ENCODE assay signal across 1 cellular context in genomic region chr2:20617892-20618467, GRCh38.
TF ChIP-seq lines count a peak whose summit lies in the region.

No MANE protein-coding gene starts in this region.

TF ChIP-seq in HepG2, 621 proteins besides CTCF, POLR2A, EP300 and RAD21 (continued from another document and continues in another):
- TF ChIP-seq ZBTB49 (CRISPR knock-in tag; IDR thresholded peaks at IDR 0.05; ENCODE audit: borderline replicate concordance) = peak; percentile 27; the same call in 1 of the 2 replicates
- TF ChIP-seq IRF9 (CRISPR knock-in tag; IDR thresholded peaks at IDR 0.05; ENCODE audit: borderline replicate concordance) = peak; percentile 81; the same call in 1 of the 2 replicates
- peak; percentile 42; the same call in 1 of the 2 replicates for TF ChIP-seq THAP11 (CRISPR knock-in tag; IDR thresholded peaks at IDR 0.05)
- TF ChIP-seq DNMT3B (CRISPR knock-in tag; conservative IDR thresholded peaks at IDR 0.05) = no peak
- TF ChIP-seq ZNF577 (CRISPR knock-in tag; IDR thresholded peaks at IDR 0.05; ENCODE audit: borderline replicate concordance, low read depth) = no peak
- TF ChIP-seq MAFF (IDR thresholded peaks at IDR 0.05; ENCODE audit: low read depth, low read length) = peak; percentile 53; the same call in 1 of the 2 replicates
- peak; percentile 49; the same call in 1 of the 2 replicates for TF ChIP-seq MIER3 (CRISPR knock-in tag; IDR thresholded peaks at IDR 0.05; ENCODE audit: borderline replicate concordance)
- TF ChIP-seq ZNF570 (CRISPR knock-in tag; IDR thresholded peaks at IDR 0.05; ENCODE audit: borderline replicate concordance) = no peak
- TF ChIP-seq ZNF772 (CRISPR knock-in tag; IDR thresholded peaks at IDR 0.05) = peak; percentile 75
- TF ChIP-seq NRL (CRISPR knock-in tag; IDR thresholded peaks at IDR 0.05; ENCODE audit: borderline replicate concordance) = 0 out of 2 replicates have a peak, but pooled peaks have one; percentile 27
- TF ChIP-seq ZFP37 (CRISPR knock-in tag; IDR thresholded peaks at IDR 0.05; ENCODE audit: borderline replicate concordance) = peak; percentile 85
- 0 out of 2 replicates have a peak, but pooled peaks have one; percentile 30 for TF ChIP-seq ZNF142 (CRISPR knock-in tag; IDR thresholded peaks at IDR 0.05)
- peak; percentile 74 for TF ChIP-seq FOSL2 (CRISPR knock-in tag; IDR thresholded peaks at IDR 0.05)
- peak; percentile 74 for TF ChIP-seq PATZ1 (CRISPR knock-in tag; IDR thresholded peaks at IDR 0.05)
- peak; percentile 70; the same call in 1 of the 2 replicates for TF ChIP-seq HOXA3 (CRISPR knock-in tag; IDR thresholded peaks at IDR 0.05)
- peak; percentile 79; the same call in 1 of the 2 replicates for TF ChIP-seq ZBTB38 (CRISPR knock-in tag; IDR thresholded peaks at IDR 0.05)
- TF ChIP-seq ZNF776 (CRISPR knock-in tag; IDR thresholded peaks at IDR 0.05) = 0 out of 2 replicates have a peak, but pooled peaks have one; percentile 34
- no peak for TF ChIP-seq ZBTB42 (CRISPR knock-in tag; IDR thresholded peaks at IDR 0.05)
- 0 out of 2 replicates have a peak, but pooled peaks have one; percentile 38 for TF ChIP-seq ZMYM4 (CRISPR knock-in tag; IDR thresholded peaks at IDR 0.05)
- peak; percentile 61; the same call in 1 of the 2 replicates for TF ChIP-seq ZBTB33 (CRISPR knock-in tag; IDR thresholded peaks at IDR 0.05)
- no peak for TF ChIP-seq ZSCAN20 (CRISPR knock-in tag; IDR thresholded peaks at IDR 0.05; ENCODE audit: borderline replicate concordance)
- no peak for TF ChIP-seq FOXK2 (IDR thresholded peaks at IDR 0.05)
- peak; percentile 66 for TF ChIP-seq RARA (CRISPR knock-in tag; IDR thresholded peaks at IDR 0.05)
- peak; percentile 87; the same call in 1 of the 2 replicates for TF ChIP-seq HOXA5 (CRISPR knock-in tag; IDR thresholded peaks at IDR 0.05)
- 0 out of 2 replicates have a peak, but pooled peaks have one; percentile 22 for TF ChIP-seq ZBTB25 (CRISPR knock-in tag; IDR thresholded peaks at IDR 0.05)
- TF ChIP-seq PRDM15 (CRISPR knock-in tag; IDR thresholded peaks at IDR 0.05) = no peak
- TF ChIP-seq CBFB (CRISPR knock-in tag; IDR thresholded peaks at IDR 0.05) = no peak
- peak; percentile 70; the same call in 1 of the 2 replicates for TF ChIP-seq RELA (CRISPR knock-in tag; IDR thresholded peaks at IDR 0.05)
- TF ChIP-seq SMYD3 (CRISPR knock-in tag; IDR thresholded peaks at IDR 0.05) = no peak
- peak; percentile 82 for TF ChIP-seq SALL1 (CRISPR knock-in tag; IDR thresholded peaks at IDR 0.05)
- TF ChIP-seq DZIP1 (CRISPR knock-in tag; IDR thresholded peaks at IDR 0.05) = no peak
- TF ChIP-seq ZNF614 (CRISPR knock-in tag; IDR thresholded peaks at IDR 0.05; ENCODE audit: borderline replicate concordance) = peak; percentile 59; the same call in 1 of the 2 replicates
